Comparison of ENCODE assay signal across 28 cellular contexts in the genomic region with DNA sequence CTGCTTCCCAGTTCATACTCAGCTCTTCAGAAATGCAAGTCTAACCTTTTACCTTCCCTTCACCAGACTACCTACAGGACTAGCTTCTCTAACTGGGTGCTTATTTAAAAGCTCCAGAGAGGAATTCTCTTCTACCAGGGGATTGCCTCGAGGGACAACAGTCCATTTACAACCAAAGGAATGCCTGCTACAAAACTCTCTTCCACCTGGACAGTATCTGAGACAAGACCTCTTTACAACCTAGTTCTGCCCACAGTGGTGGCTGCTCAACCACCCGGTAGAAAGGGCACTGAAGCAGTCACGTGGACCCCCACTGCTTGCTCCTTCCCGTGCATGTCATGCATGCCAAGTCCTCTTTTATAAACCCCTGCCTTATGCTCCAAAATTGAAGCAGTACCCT.
"Had no signal": no experiment of that assay in that cellular context is flagged by ENCODE, and none has a peak within 500 bp of the region (broad histone marks: within the 10 kb centered on the region; RNA-seq: fewer than 3 reads in every experiment).

No MANE protein-coding gene starts in this region.

- H3K4me3 Mint-ChIP-seq: natural killer cell; nephron; neural progenitor cell; stimulated activated effector memory CD8-positive, alpha-beta T cell treated with anti-CD3 and anti-CD28 coated beads, Interleukin-12 subunit alpha, Interleukin-12 subunit beta, amount 100 ng/mL, for 72 hours; stimulated activated naive B cell treated with anti-CD40 and anti-IgM and Interleukin-4, amounts not matched to agents 10 μg/mL and 1 μg/mL and 100 μg/mL, for 72 hours; stimulated activated naive CD8-positive, alpha-beta T cell treated with anti-CD3 and anti-CD28 coated beads, Interleukin-15, Interleukin-2, amounts not matched to agents 100 ng/mL and 50 ng/mL, for 24 hours; type B pancreatic cell had no signal

- H3K27me3 Mint-ChIP-seq: progenitor cell of endocrine pancreas; stimulated activated naive B cell treated with anti-CD40 and anti-IgM and Interleukin-4, amounts not matched to agents 10 μg/mL and 1 μg/mL and 100 μg/mL, for 72 hours; stimulated activated naive CD8-positive, alpha-beta T cell treated with anti-CD3 and anti-CD28 coated beads, Interleukin-15, Interleukin-2, amounts not matched to agents 100 ng/mL and 50 ng/mL, for 24 hours; type B pancreatic cell had no signal

- H3K27ac ChIP-seq: neural progenitor cell, ovary, parathyroid adenoma, psoas muscle, right lobe of liver, sigmoid colon, stomach, thoracic aorta, thyroid gland, tibial nerve, upper lobe of right lung, uterus had no signal

- H3K36me3 ChIP-seq: neural progenitor cell, ovary, right lobe of liver, sigmoid colon, stomach, thoracic aorta, thyroid gland, tibial nerve, upper lobe of right lung, uterus had no signal

- H3K79me2 ChIP-seq: parathyroid adenoma had no signal

- H3K36me3 Mint-ChIP-seq: neural progenitor cell; stimulated activated effector memory CD8-positive, alpha-beta T cell treated with anti-CD3 and anti-CD28 coated beads, Interleukin-12 subunit alpha, Interleukin-12 subunit beta, amount 100 ng/mL, for 72 hours; stimulated activated naive B cell treated with anti-CD40 and anti-IgM and Interleukin-4, amounts not matched to agents 10 μg/mL and 1 μg/mL and 100 μg/mL, for 72 hours; type B pancreatic cell had no signal

- H3K9me3 Mint-ChIP-seq: nephron; neural progenitor cell; stimulated activated naive B cell treated with anti-CD40 and anti-IgM and Interleukin-4, amounts not matched to agents 10 μg/mL and 1 μg/mL and 100 μg/mL, for 72 hours; type B pancreatic cell had no signal

- H3K4me3 ChIP-seq: neural progenitor cell, ovary, psoas muscle, right lobe of liver, sigmoid colon, stomach, thoracic aorta, thyroid gland, tibial nerve, upper lobe of right lung, uterus had no signal

- H3K4me1 ChIP-seq: parathyroid adenoma, psoas muscle, right lobe of liver, stomach, thyroid gland, tibial nerve, upper lobe of right lung, uterus had no signal

- H3K9me3 ChIP-seq: ovary, psoas muscle, right lobe of liver, sigmoid colon, stomach, thoracic aorta, thyroid gland, tibial nerve, upper lobe of right lung, uterus had no signal

- H2AFZ ChIP-seq: neural progenitor cell, parathyroid adenoma had no signal

- ATAC-seq: natural killer cell; psoas muscle; right cardiac atrium; right lobe of liver; stimulated activated effector memory CD8-positive, alpha-beta T cell treated with anti-CD3 and anti-CD28 coated beads, Interleukin-12 subunit alpha, Interleukin-12 subunit beta, amount 100 ng/mL, for 72 hours; stimulated activated naive B cell treated with anti-CD40 and anti-IgM and Interleukin-4, amounts not matched to agents 10 μg/mL and 1 μg/mL and 100 μg/mL, for 72 hours; upper lobe of right lung had no signal

- H3K27ac Mint-ChIP-seq: natural killer cell; nephron; neural progenitor cell; progenitor cell of endocrine pancreas; stimulated activated effector memory CD8-positive, alpha-beta T cell treated with anti-CD3 and anti-CD28 coated beads, Interleukin-12 subunit alpha, Interleukin-12 subunit beta, amount 100 ng/mL, for 72 hours; stimulated activated naive B cell treated with anti-CD40 and anti-IgM and Interleukin-4, amounts not matched to agents 10 μg/mL and 1 μg/mL and 100 μg/mL, for 72 hours; stimulated activated naive CD8-positive, alpha-beta T cell treated with anti-CD3 and anti-CD28 coated beads, Interleukin-15, Interleukin-2, amounts not matched to agents 100 ng/mL and 50 ng/mL, for 24 hours; type B pancreatic cell had no signal

- H3K4me1 Mint-ChIP-seq: natural killer cell; nephron; stimulated activated effector memory CD8-positive, alpha-beta T cell treated with anti-CD3 and anti-CD28 coated beads, Interleukin-12 subunit alpha, Interleukin-12 subunit beta, amount 100 ng/mL, for 72 hours; stimulated activated naive B cell treated with anti-CD40 and anti-IgM and Interleukin-4, amounts not matched to agents 10 μg/mL and 1 μg/mL and 100 μg/mL, for 72 hours had no signal

- DNase-seq: natural killer cell; occipital lobe; ovary; posterior cingulate gyrus; psoas muscle; right cardiac atrium; right lobe of liver; sigmoid colon; small intestine; stimulated activated CD4-positive, alpha-beta T cell treated with anti-CD3 and anti-CD28 coated beads, Interleukin-15, amount 100 ng/mL, for 24 hours; stimulated activated CD4-positive, alpha-beta T cell treated with anti-CD3 and anti-CD28 coated beads, Interleukin-2, amount 100 ng/mL, for 24 hours; stimulated activated CD4-positive, alpha-beta T cell treated with anti-CD3 and anti-CD28 coated beads, Interleukin-2, amount 100 ng/mL, for 48 hours; stimulated activated CD4-positive, alpha-beta T cell treated with anti-CD3 and anti-CD28 coated beads, Interleukin-4, amount 100 ng/mL, for 24 hours; stimulated activated naive B cell treated with anti-CD40 and anti-IgM and Interleukin-4, amounts not matched to agents 10 μg/mL and 1 μg/mL and 100 μg/mL, for 72 hours; stimulated activated naive CD4-positive, alpha-beta T cell treated with Interleukin-2 at 50 U/mL for 16 hours; stomach; thyroid gland; upper lobe of right lung; uterus had no signal

- H3K27me3 ChIP-seq: neural progenitor cell, ovary, right lobe of liver, sigmoid colon, stomach, thyroid gland, tibial nerve, upper lobe of right lung, uterus had no signal

- H3K9ac ChIP-seq: neural progenitor cell, parathyroid adenoma had no signal

- H3K4me2 ChIP-seq: neural progenitor cell had no signal
